In genomic region chr1:208837242-208837641, GRCh38 we compare ENCODE assay signal across 25 cellular contexts.
DNase-seq lines count a peak whose midpoint lies in the region; ATAC-seq and TF ChIP-seq lines count a peak whose summit lies in the region.
"Had no signal": no experiment of that assay in that cellular context is flagged by ENCODE, and none has a peak within 500 bp of the region (broad histone marks: within the 10 kb centered on the region; RNA-seq: fewer than 3 reads in every experiment).

No MANE protein-coding gene starts in this region.

- no peak overlapping the region for H3K4me3 ChIP-seq in epithelial cell of esophagus (ENCODE audit: low read length)
- no peak overlapping the region for H3K4me3 ChIP-seq in neural progenitor cell
- H3K4me3 ChIP-seq: BLaER1, dorsolateral prefrontal cortex, GM23338, lower lobe of right lung, mucosa of descending colon, pancreas, SJSA1 had no signal

- no peaks in the 10 kb centered on the region for H3K36me3 ChIP-seq in neural progenitor cell
- H3K36me3 ChIP-seq: BLaER1, lower lobe of right lung, pancreas, SJSA1 had no signal

- H3K27me3 ChIP-seq in neural progenitor cell = peaks cover 38% of the 10 kb centered on the region
- H3K27me3 ChIP-seq: BLaER1, pancreas, SJSA1 had no signal

- no peaks in the 10 kb centered on the region for H3K79me2 ChIP-seq in neural progenitor cell (ENCODE audit: low read depth)

- no peaks in the 10 kb centered on the region for H3K36me3 Mint-ChIP-seq in neural progenitor cell
- H3K36me3 Mint-ChIP-seq: T-cell had no signal

- ATAC-seq in GM21717 (IDR thresholded peaks at IDR 0.05; ENCODE audit: unreplicated experiment) (no peak), GM21529 (IDR thresholded peaks at IDR 0.05; ENCODE audit: unreplicated experiment) (no peak)
- ATAC-seq: activated CD8-positive, alpha-beta T cell treated with anti-CD3 and anti-CD28 coated beads, Interleukin-2, amount 10 ng/mL, durations not matched to agents 7 days and 5 days; activated naive CD8-positive, alpha-beta T cell treated with anti-CD3 and anti-CD28 coated beads, Interleukin-2, amount 50 U/mL, for 24 hours; GM23338; lower lobe of right lung; mucosa of descending colon; T-cell had no signal

- H3K9ac ChIP-seq in neural progenitor cell = no peak overlapping the region
- H3K9ac ChIP-seq: BLaER1 had no signal

- peaks cover 18% of the 10 kb centered on the region for H3F3A ChIP-seq in neural progenitor cell (ENCODE audit: low read depth)

- TF ChIP-seq CTCF in epithelial cell of esophagus (IDR thresholded peaks at IDR 0.05; ENCODE audit: insufficient read depth, low read depth, low read length, missing control alignments) (no peak), neural progenitor cell (IDR thresholded peaks at IDR 0.05) (no peak)

- H3K4me2 ChIP-seq in neural progenitor cell = no peak overlapping the region
- H3K4me2 ChIP-seq: BLaER1, GM23338 had no signal

- H4K20me1 ChIP-seq in neural progenitor cell (ENCODE audit: low read depth) = no peaks in the 10 kb centered on the region
- H4K20me1 ChIP-seq: BLaER1 had no signal

- DNase-seq in DMS79 (lab: John Stamatoyannopoulos, UW) = peak; percentile 91
- peak; percentile 70 for DNase-seq in NCI-H187 treated with DMSO at 0.1 percent for 48 hours (lab: John Stamatoyannopoulos, UW)
- peak; percentile 94 for DNase-seq in NCI-H345 (lab: John Stamatoyannopoulos, UW)
- DNase-seq in epithelial cell of esophagus (ENCODE audit: low read depth) = peak; percentile 68
- no peak for DNase-seq in neural progenitor cell (ENCODE audit: low spot score)
- DNase-seq: activated CD4-positive, CD25-positive, alpha-beta regulatory T cell treated with anti-CD3 and anti-CD28 coated beads, Interleukin-2, amount 50 U/mL, for 72 hours; activated CD8-positive, alpha-beta T cell treated with anti-CD3 and anti-CD28 coated beads, Interleukin-2, amount 10 ng/mL, durations not matched to agents 7 days and 5 days; activated effector memory CD4-positive, alpha-beta T cell treated with anti-CD3 and anti-CD28 coated beads, Interleukin-2, amount 50 U/mL, for 16 hours; activated naive CD8-positive, alpha-beta T cell treated with anti-CD3 and anti-CD28 coated beads, Interleukin-2, amount 50 U/mL, for 24 hours; cerebellar nuclear complex; dorsolateral prefrontal cortex; head of caudate nucleus; kidney glomerular epithelial cell; lower lobe of right lung; mucosa of descending colon; NCI-H446 treated with DMSO at 0.1 percent for 48 hours; pancreas; substantia nigra; T-cell had no signal

- H2AFZ ChIP-seq in neural progenitor cell (replicated peaks) = no peak overlapping the region
- H2AFZ ChIP-seq: GM23338 had no signal

- H3K4me3 Mint-ChIP-seq in neural progenitor cell = no peak overlapping the region
- H3K4me3 Mint-ChIP-seq: activated CD8-positive, alpha-beta T cell treated with anti-CD3 and anti-CD28 coated beads, Interleukin-2, amount 10 ng/mL, durations not matched to agents 7 days and 5 days; activated naive CD8-positive, alpha-beta T cell treated with anti-CD3 and anti-CD28 coated beads, Interleukin-2, amount 50 U/mL, for 24 hours; GM23338; nephron; T-cell had no signal

- peaks cover 37% of the 10 kb centered on the region for H3K4me1 Mint-ChIP-seq in neural progenitor cell
- H3K4me1 Mint-ChIP-seq: activated naive CD8-positive, alpha-beta T cell treated with anti-CD3 and anti-CD28 coated beads, Interleukin-2, amount 50 U/mL, for 24 hours; T-cell had no signal

- peaks cover 38% of the 10 kb centered on the region for H3K4me1 ChIP-seq in neural progenitor cell
- H3K4me1 ChIP-seq: BLaER1, lower lobe of right lung, pancreas had no signal

- H3K27me3 Mint-ChIP-seq in neural progenitor cell (ENCODE audit: insufficient read depth, low read depth) = no peaks in the 10 kb centered on the region
- H3K27me3 Mint-ChIP-seq: activated naive CD8-positive, alpha-beta T cell treated with anti-CD3 and anti-CD28 coated beads, Interleukin-2, amount 50 U/mL, for 24 hours had no signal

- no peaks in the 10 kb centered on the region for H3K9me3 Mint-ChIP-seq in neural progenitor cell
- H3K9me3 Mint-ChIP-seq: activated naive CD8-positive, alpha-beta T cell treated with anti-CD3 and anti-CD28 coated beads, Interleukin-2, amount 50 U/mL, for 24 hours; GM23338; nephron; T-cell had no signal

- H3K27ac ChIP-seq in neural progenitor cell = no peak overlapping the region
- H3K27ac ChIP-seq: BLaER1, dorsolateral prefrontal cortex, lower lobe of right lung, pancreas, SJSA1 had no signal

- H3K27ac Mint-ChIP-seq in neural progenitor cell = no peak overlapping the region
- H3K27ac Mint-ChIP-seq: activated CD8-positive, alpha-beta T cell treated with anti-CD3 and anti-CD28 coated beads, Interleukin-2, amount 10 ng/mL, durations not matched to agents 7 days and 5 days; activated naive CD8-positive, alpha-beta T cell treated with anti-CD3 and anti-CD28 coated beads, Interleukin-2, amount 50 U/mL, for 24 hours; GM23338; nephron; T-cell had no signal

- no peaks in the 10 kb centered on the region for H3K9me3 ChIP-seq in neural progenitor cell (ENCODE audit: low read depth)
- H3K9me3 ChIP-seq: BLaER1, lower lobe of right lung, mucosa of descending colon, pancreas, SJSA1 had no signal
